8 cellular contexts compared by ENCODE assay signal in the genomic region with DNA sequence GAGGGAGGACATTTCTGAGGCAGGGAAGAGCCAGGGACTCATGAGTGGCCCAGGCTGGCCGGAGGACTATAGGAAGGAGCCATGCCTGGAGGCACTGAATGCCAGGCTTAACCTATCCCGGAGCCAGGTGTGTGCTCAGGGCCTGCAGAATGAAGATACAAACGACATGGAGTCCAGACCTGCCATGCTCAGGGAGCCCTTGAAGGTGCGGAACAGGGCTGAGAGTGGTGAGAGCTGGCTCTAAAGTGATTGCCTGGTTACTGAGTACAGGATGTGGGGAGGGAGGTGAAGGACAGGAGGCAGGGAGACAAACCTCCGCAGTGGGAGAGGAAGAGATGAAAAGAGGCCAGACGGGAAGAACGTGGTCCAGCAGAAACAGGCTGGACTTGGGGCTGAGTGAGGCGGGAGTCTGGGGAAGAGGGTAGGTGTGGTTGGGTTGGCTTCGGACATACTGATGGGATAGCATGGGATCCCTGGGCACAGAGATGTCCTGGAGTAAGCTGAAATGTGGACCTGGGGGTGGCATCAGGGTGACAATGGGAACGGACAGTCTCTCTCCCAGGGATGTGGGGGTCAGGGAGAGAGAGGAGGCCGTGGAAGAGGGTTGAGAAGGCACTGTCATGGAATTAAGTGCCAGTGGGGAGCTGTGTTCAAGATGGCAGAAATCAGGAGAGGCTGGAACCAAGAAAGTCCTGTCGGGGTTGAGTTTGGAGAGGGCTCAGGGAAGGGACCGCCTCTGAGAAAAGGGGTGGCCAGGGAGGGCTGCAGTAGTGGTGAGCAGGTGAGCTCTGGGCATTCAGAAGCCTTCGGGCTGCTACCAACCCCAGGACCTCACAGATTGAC. TPM values are rescaled to one million over a fixed set of nuclear protein-coding genes. Genes with fewer than 3 reads are reported as not detected.
DNase-seq lines count a peak whose midpoint lies in the region; ATAC-seq and TF ChIP-seq lines count a peak whose summit lies in the region.

No MANE protein-coding gene starts in this region.

- no peaks in the 10 kb centered on the region for H3K9me3 ChIP-seq in HUES48 (ENCODE audit: control insufficient read depth, insufficient read depth, low read length)
- no peaks in the 10 kb centered on the region for H3K9me3 ChIP-seq in left ventricle myocardium inferior (replicated peaks)

- H3K4me3 ChIP-seq in HUES48 (ENCODE audit: low read depth, low read length) (peak overlapping the region; percentile 68), left ventricle myocardium inferior (peak overlapping the region; percentile 90)

- H3K36me3 ChIP-seq in HUES48 (ENCODE audit: control insufficient read depth, insufficient read depth, low read length) (peaks cover 49% of the 10 kb centered on the region), left ventricle myocardium inferior (peaks cover 64% of the 10 kb centered on the region)

- H3K4me3 Mint-ChIP-seq in activated CD4-positive, alpha-beta memory T cell treated with anti-CD3 and anti-CD28 coated beads, Interleukin-2, amount 10 ng/mL, durations not matched to agents 7 days and 5 days = peak overlapping the region; percentile 74
- peak overlapping the region; percentile 75 for H3K4me3 Mint-ChIP-seq in stimulated activated effector memory CD8-positive, alpha-beta T cell treated with anti-CD3 and anti-CD28 coated beads, Interleukin-12 subunit alpha, Interleukin-12 subunit beta, amount 100 ng/mL, for 72 hours

- ATAC-seq in stimulated activated effector memory CD8-positive, alpha-beta T cell treated with anti-CD3 and anti-CD28 coated beads, Interleukin-12 subunit alpha, Interleukin-12 subunit beta, amount 100 ng/mL, for 72 hours = peak; percentile 22
- ATAC-seq in HG02973 (IDR thresholded peaks at IDR 0.05; ENCODE audit: unreplicated experiment) (no peak), HG03432 (IDR thresholded peaks at IDR 0.05; ENCODE audit: unreplicated experiment) (no peak)

- H3K4me1 ChIP-seq in HUES48 (ENCODE audit: control insufficient read depth, insufficient read depth, low read length) (peaks cover 12% of the 10 kb centered on the region), left ventricle myocardium inferior (peaks cover 62% of the 10 kb centered on the region)

- CTCF ChIA-PET in activated CD4-positive, alpha-beta memory T cell treated with anti-CD3 and anti-CD28 coated beads, Interleukin-2, amount 10 ng/mL, durations not matched to agents 7 days and 5 days (lab: Charles Lee) = interaction anchor here (1.0 to 4.1 kb wide), 9 partner anchors 8 to 64 kb away, joined by 3 to 32 read pairs (median 6); a partner anchor contains a TSS

- peak; percentile 70 for DNase-seq in activated CD4-positive, alpha-beta memory T cell treated with anti-CD3 and anti-CD28 coated beads, Interleukin-2, amount 10 ng/mL, durations not matched to agents 7 days and 5 days
- DNase-seq in left ventricle myocardium inferior (peak; percentile 13), SHP77 treated with DMSO at 0.1 percent for 48 hours (lab: John Stamatoyannopoulos, UW) (no peak), NCI-H446 treated with DMSO at 0.1 percent for 48 hours (lab: John Stamatoyannopoulos, UW) (no peak)
- no peak for DNase-seq in stimulated activated effector memory CD8-positive, alpha-beta T cell treated with anti-CD3 and anti-CD28 coated beads, Interleukin-12 subunit alpha, Interleukin-12 subunit beta, amount 100 ng/mL, for 72 hours (ENCODE audit: low spot score in 2 of 2)

- intact Hi-C loops in left ventricle myocardium inferior (cut with micrococcal nuclease) = no loop called here

- TF ChIP-seq CTCF in left ventricle myocardium inferior (IDR thresholded peaks at IDR 0.05; ENCODE audit: borderline replicate concordance) = no peak

- POLR2A ChIA-PET in activated CD4-positive, alpha-beta memory T cell treated with anti-CD3 and anti-CD28 coated beads, Interleukin-2, amount 10 ng/mL, durations not matched to agents 7 days and 5 days (lab: Charles Lee) = interaction anchor here (1.0 to 12.9 kb wide), 19 partner anchors 9 to 203 kb away, joined by 3 to 494 read pairs (median 6); a partner anchor contains a TSS

- no peaks in the 10 kb centered on the region for H3K9me3 Mint-ChIP-seq in activated CD4-positive, alpha-beta memory T cell treated with anti-CD3 and anti-CD28 coated beads, Interleukin-2, amount 10 ng/mL, durations not matched to agents 7 days and 5 days
- no peaks in the 10 kb centered on the region for H3K9me3 Mint-ChIP-seq in stimulated activated effector memory CD8-positive, alpha-beta T cell treated with anti-CD3 and anti-CD28 coated beads, Interleukin-12 subunit alpha, Interleukin-12 subunit beta, amount 100 ng/mL, for 72 hours

- no peaks in the 10 kb centered on the region for H3K27me3 Mint-ChIP-seq in activated CD4-positive, alpha-beta memory T cell treated with anti-CD3 and anti-CD28 coated beads, Interleukin-2, amount 10 ng/mL, durations not matched to agents 7 days and 5 days

- peak overlapping the region; percentile 68; the same call in 1 of the 2 replicates for H3K9ac ChIP-seq in HUES48 (ENCODE audit: low read depth, low read length)

- H3K27ac ChIP-seq in HUES48 (ENCODE audit: low read depth, low read length) = peak overlapping the region; percentile 95
- peak overlapping the region; percentile 95 for H3K27ac ChIP-seq in left ventricle myocardium inferior (replicated peaks)

- H3K36me3 Mint-ChIP-seq in activated CD4-positive, alpha-beta memory T cell treated with anti-CD3 and anti-CD28 coated beads, Interleukin-2, amount 10 ng/mL, durations not matched to agents 7 days and 5 days (ENCODE audit: low read depth) = peaks cover 76% of the 10 kb centered on the region
- peaks cover 96% of the 10 kb centered on the region for H3K36me3 Mint-ChIP-seq in stimulated activated effector memory CD8-positive, alpha-beta T cell treated with anti-CD3 and anti-CD28 coated beads, Interleukin-12 subunit alpha, Interleukin-12 subunit beta, amount 100 ng/mL, for 72 hours

- H3K27ac Mint-ChIP-seq in activated CD4-positive, alpha-beta memory T cell treated with anti-CD3 and anti-CD28 coated beads, Interleukin-2, amount 10 ng/mL, durations not matched to agents 7 days and 5 days = peak overlapping the region; percentile 99
- peak overlapping the region; percentile 96 for H3K27ac Mint-ChIP-seq in stimulated activated effector memory CD8-positive, alpha-beta T cell treated with anti-CD3 and anti-CD28 coated beads, Interleukin-12 subunit alpha, Interleukin-12 subunit beta, amount 100 ng/mL, for 72 hours

- peaks cover 69% of the 10 kb centered on the region for H3K4me1 Mint-ChIP-seq in activated CD4-positive, alpha-beta memory T cell treated with anti-CD3 and anti-CD28 coated beads, Interleukin-2, amount 10 ng/mL, durations not matched to agents 7 days and 5 days
- peaks cover 67% of the 10 kb centered on the region for H3K4me1 Mint-ChIP-seq in stimulated activated effector memory CD8-positive, alpha-beta T cell treated with anti-CD3 and anti-CD28 coated beads, Interleukin-12 subunit alpha, Interleukin-12 subunit beta, amount 100 ng/mL, for 72 hours

- no peaks in the 10 kb centered on the region for H3K27me3 ChIP-seq in HUES48 (ENCODE audit: control insufficient read depth, insufficient read depth, low read length)
- no peaks in the 10 kb centered on the region for H3K27me3 ChIP-seq in left ventricle myocardium inferior (ENCODE audit: low read depth)

RNA-seq across cellular contexts. Expression of a gene that starts 1.5 kb away (rescaled TPM):
- total RNA-seq in activated CD4-positive, alpha-beta memory T cell treated with anti-CD3 and anti-CD28 coated beads, Interleukin-2, amount 10 ng/mL, durations not matched to agents 7 days and 5 days = 100 to 1,000 TPM; 157 to 163 TPM
- 11.8 TPM for total RNA-seq in left ventricle myocardium inferior

RNA-seq across cellular contexts. Expression of a gene that starts 15.8 kb away (rescaled TPM):
- total RNA-seq in activated CD4-positive, alpha-beta memory T cell treated with anti-CD3 and anti-CD28 coated beads, Interleukin-2, amount 10 ng/mL, durations not matched to agents 7 days and 5 days = 10 to 100 TPM; 15.4 to 19.0 TPM
- total RNA-seq in left ventricle myocardium inferior = 14.9 TPM

RNA-seq across cellular contexts. Expression of a gene that starts 21.3 kb away (rescaled TPM):
- total RNA-seq in activated CD4-positive, alpha-beta memory T cell treated with anti-CD3 and anti-CD28 coated beads, Interleukin-2, amount 10 ng/mL, durations not matched to agents 7 days and 5 days = 100 to 1,000 TPM; 333 to 338 TPM
- 53.8 TPM for total RNA-seq in left ventricle myocardium inferior

Comparison
In these comparisons a context has a peak if more than half of its experiments do, and no peak if none do; other contexts are left out.
1. DNase-seq: peak in activated CD4-positive, alpha-beta memory T cell treated with anti-CD3 and anti-CD28 coated beads, Interleukin-2, amount 10 ng/mL, durations not matched to agents 7 days and 5 days (single experiment) and left ventricle myocardium inferior (single experiment); none in stimulated activated effector memory CD8-positive, alpha-beta T cell treated with anti-CD3 and anti-CD28 coated beads, Interleukin-12 subunit alpha, Interleukin-12 subunit beta, amount 100 ng/mL, for 72 hours (0 of 2), SHP77 treated with DMSO at 0.1 percent for 48 hours (single experiment) and NCI-H446 treated with DMSO at 0.1 percent for 48 hours (single experiment).
2. RNA of a gene that starts 1.5 kb away (total RNA-seq): 157 to 163 TPM in activated CD4-positive, alpha-beta memory T cell treated with anti-CD3 and anti-CD28 coated beads, Interleukin-2, amount 10 ng/mL, durations not matched to agents 7 days and 5 days; 11.8 TPM in left ventricle myocardium inferior (single experiment); every median in the first group is over 10 times any median in the second.